20 cellular contexts compared by ENCODE assay signal in genomic region chr11:78074756-78075155, GRCh38. TPM values are rescaled to one million over a fixed set of nuclear protein-coding genes. Genes with fewer than 3 reads are reported as not detected.
DNase-seq lines count a peak whose midpoint lies in the region; ATAC-seq and TF ChIP-seq lines count a peak whose summit lies in the region.
"Had no signal": no experiment of that assay in that cellular context is flagged by ENCODE, and none has a peak within 500 bp of the region (broad histone marks: within the 10 kb centered on the region; RNA-seq: fewer than 3 reads in every experiment).

No MANE protein-coding gene starts in this region.

- H3K4me1 ChIP-seq in CD8-positive, alpha-beta T cell (ENCODE audit: insufficient read depth, low read length) = peaks cover 39% of the 10 kb centered on the region
- H3K4me1 ChIP-seq: SJCRH30 had no signal

- no peaks in the 10 kb centered on the region for H3K9me3 ChIP-seq in CD8-positive, alpha-beta T cell (ENCODE audit: low read length)
- H3K9me3 ChIP-seq: body of pancreas, left ventricle myocardium inferior, pancreas, SJCRH30 had no signal

- intact Hi-C loops in CD8-positive, alpha-beta T cell (cut with DNase I, micrococcal nuclease) = loop anchor here in 1 of 2 experiments (10.0 kb wide), 1 partner anchor 490 kb away; no protein-coding TSS in a partner anchor

- DNase-seq in CD8-positive, alpha-beta T cell = no peak
- peak; percentile 87 for DNase-seq in NCI-H146 (lab: John Stamatoyannopoulos, UW)
- no peak for DNase-seq in HFFc6
- DNase-seq in H7 = no peak
- DNase-seq: activated CD8-positive, alpha-beta memory T cell treated with anti-CD3 and anti-CD28 coated beads, Interleukin-2, amount 50 U/mL, for 4 hours; activated naive CD4-positive, alpha-beta T cell treated with anti-CD3 and anti-CD28 coated beads for 36 hours; dorsolateral prefrontal cortex; KG1; left ventricle myocardium inferior; NCI-H1092 treated with DMSO at 0.1 percent for 48 hours; NCI-H510A; pancreas; stimulated activated CD4-positive, alpha-beta T cell treated with anti-CD3 and anti-CD28 coated beads, Interleukin-2, amount 100 ng/mL, for 24 hours had no signal

- no peak for TF ChIP-seq CTCF in 22Rv1 (IDR thresholded peaks at IDR 0.05)
- TF ChIP-seq CTCF in CD8-positive, alpha-beta T cell (IDR thresholded peaks at IDR 0.05) = no peak
- TF ChIP-seq CTCF in brain (conservative IDR thresholded peaks at IDR 0.05) = no peak
- TF ChIP-seq CTCF in HFFc6 (IDR thresholded peaks at IDR 0.05) = no peak

- POLR2A ChIA-PET in CD8-positive, alpha-beta T cell (lab: Charles Lee) = no interaction called here

- peak overlapping the region; percentile 5 for H3K27ac Mint-ChIP-seq in CD8-positive, alpha-beta T cell
- H3K27ac Mint-ChIP-seq in brain = peak overlapping the region in 3 of 5 experiments; percentile 4 to 61 (median 32)
- no peak overlapping the region for H3K27ac Mint-ChIP-seq in HFFc6
- H3K27ac Mint-ChIP-seq: activated naive CD4-positive, alpha-beta T cell treated with anti-CD3 and anti-CD28 coated beads for 36 hours had no signal

- H3K4me1 Mint-ChIP-seq in CD8-positive, alpha-beta T cell (ENCODE audit: low read depth) = peaks cover 55% of the 10 kb centered on the region
- H3K4me1 Mint-ChIP-seq in brain = peaks cover 54% of the 10 kb centered on the region
- H3K4me1 Mint-ChIP-seq in HFFc6 (ENCODE audit: low read depth) = peaks cover 43% of the 10 kb centered on the region

- H3K4me3 ChIP-seq in CD8-positive, alpha-beta T cell (ENCODE audit: low read depth, low read length) = no peak overlapping the region
- H3K4me3 ChIP-seq in H7 (ENCODE audit: insufficient read depth, low read depth, low read length) = no peak overlapping the region
- H3K4me3 ChIP-seq: body of pancreas, dorsolateral prefrontal cortex, left ventricle myocardium inferior, pancreas, SJCRH30 had no signal

- no peaks in the 10 kb centered on the region for H3K27me3 Mint-ChIP-seq in CD8-positive, alpha-beta T cell (ENCODE audit: low read depth)
- H3K27me3 Mint-ChIP-seq in brain = peaks cover 4% of the 10 kb centered on the region
- H3K27me3 Mint-ChIP-seq in HFFc6 (ENCODE audit: insufficient read depth) = no peaks in the 10 kb centered on the region; the same call in 1 of the 2 replicates

- peaks cover 46% of the 10 kb centered on the region for H3K36me3 Mint-ChIP-seq in CD8-positive, alpha-beta T cell
- H3K36me3 Mint-ChIP-seq in brain (peaks cover 64% of the 10 kb centered on the region), HFFc6 (ENCODE audit: low read depth) (peaks cover 31% of the 10 kb centered on the region)

- no peaks in the 10 kb centered on the region for H3K9me3 Mint-ChIP-seq in CD8-positive, alpha-beta T cell
- H3K9me3 Mint-ChIP-seq in brain (no peaks in the 10 kb centered on the region), HFFc6 (no peaks in the 10 kb centered on the region)
- H3K9me3 Mint-ChIP-seq: activated naive CD4-positive, alpha-beta T cell treated with anti-CD3 and anti-CD28 coated beads for 36 hours had no signal

- H3K4me3 Mint-ChIP-seq in CD8-positive, alpha-beta T cell = no peak overlapping the region
- peak overlapping the region in 2 of 5 experiments; percentile 20 to 35 for H3K4me3 Mint-ChIP-seq in brain
- H3K4me3 Mint-ChIP-seq in HFFc6 = no peak overlapping the region; the same call in 1 of the 2 replicates
- H3K4me3 Mint-ChIP-seq: activated naive CD4-positive, alpha-beta T cell treated with anti-CD3 and anti-CD28 coated beads for 36 hours had no signal

- H3K27me3 ChIP-seq in CD8-positive, alpha-beta T cell (ENCODE audit: insufficient read depth, low read length) = no peaks in the 10 kb centered on the region
- no peaks in the 10 kb centered on the region for H3K27me3 ChIP-seq in H7 (ENCODE audit: control insufficient read depth, insufficient read depth, low read length)
- H3K27me3 ChIP-seq: body of pancreas, dorsolateral prefrontal cortex, pancreas, SJCRH30 had no signal

- H3K27ac ChIP-seq in 22Rv1 = peak overlapping the region; percentile 55
- no peak overlapping the region for H3K27ac ChIP-seq in CD8-positive, alpha-beta T cell (ENCODE audit: low read depth, low read length)
- H3K27ac ChIP-seq: body of pancreas, dorsolateral prefrontal cortex, left ventricle myocardium inferior, pancreas, SJCRH30 had no signal

- no peak for ATAC-seq in CD8-positive, alpha-beta T cell
- no peak for ATAC-seq in HG03439 (IDR thresholded peaks at IDR 0.05; ENCODE audit: unreplicated experiment)
- ATAC-seq: body of pancreas, pancreas had no signal

- peaks cover 28% of the 10 kb centered on the region for H3K36me3 ChIP-seq in CD8-positive, alpha-beta T cell (ENCODE audit: insufficient read depth, low read length)
- H3K36me3 ChIP-seq in H7 (replicated peaks; ENCODE audit: control insufficient read depth, insufficient read depth, low read length) = peaks cover 9% of the 10 kb centered on the region

- CTCF ChIA-PET in CD8-positive, alpha-beta T cell (lab: Charles Lee) = no interaction called here

RNA-seq across cellular contexts. Expression of gene NDUFC2, which starts 4.9 kb away (rescaled TPM):
- total RNA-seq in CD8-positive, alpha-beta T cell = 10 to 100 TPM; 72.2 to 76.3 TPM
- 335 TPM for polyA plus RNA-seq in brain (ENCODE audit: insufficient read depth, low read depth, low replicate concordance)
- total RNA-seq in HFFc6 (2021; fragmentation: NEBNext Ultra II Directional; extraction: Animal tissue kit (Norgen Biotek cat#: 25700)) = 100 to 1,000 TPM; 330 to 476 (median 410) TPM
- total RNA-seq in H7 (2014; rRNA removed; shearing (Covaris generic)) = 153 and 258 TPM in 2 replicates

RNA-seq across cellular contexts. Expression of gene THRSP, which starts 11.1 kb away (rescaled TPM):
- total RNA-seq in CD8-positive, alpha-beta T cell = not detected
- polyA plus RNA-seq in brain (ENCODE audit: insufficient read depth, low read depth, low replicate concordance) = 1.4 TPM
- total RNA-seq in HFFc6 (2021; fragmentation: NEBNext Ultra II Directional; extraction: Animal tissue kit (Norgen Biotek cat#: 25700)) = not detected
- total RNA-seq in H7 (2014; rRNA removed; shearing (Covaris generic)) = not detected in 2 replicates
- total RNA-seq: activated naive CD4-positive, alpha-beta T cell treated with anti-CD3 and anti-CD28 coated beads for 36 hours; glomerular endothelial cell; OCI-LY7; SJCRH30 had no signal

RNA-seq across cellular contexts. Expression of gene KCTD14, which starts 51.7 kb away (rescaled TPM):
- total RNA-seq in CD8-positive, alpha-beta T cell = under 1 TPM in 1 of 2 experiments, not detected in 1; 0.19 TPM
- polyA plus RNA-seq in brain (ENCODE audit: insufficient read depth, low read depth, low replicate concordance) = 31.0 TPM
- total RNA-seq in HFFc6 (2021; fragmentation: NEBNext Ultra II Directional; extraction: Animal tissue kit (Norgen Biotek cat#: 25700)) = 1 to 10 TPM in 2 of 6 experiments, under 1 TPM in 4; 0.17 to 1.5 (median 0.64) TPM
- total RNA-seq in H7 (2014; rRNA removed; shearing (Covaris generic)) = 13.3 and 17.1 TPM in 2 replicates
- total RNA-seq: OCI-LY7 had no signal
